Comparison of ENCODE assay signal across 2 cellular contexts in the genomic region with DNA sequence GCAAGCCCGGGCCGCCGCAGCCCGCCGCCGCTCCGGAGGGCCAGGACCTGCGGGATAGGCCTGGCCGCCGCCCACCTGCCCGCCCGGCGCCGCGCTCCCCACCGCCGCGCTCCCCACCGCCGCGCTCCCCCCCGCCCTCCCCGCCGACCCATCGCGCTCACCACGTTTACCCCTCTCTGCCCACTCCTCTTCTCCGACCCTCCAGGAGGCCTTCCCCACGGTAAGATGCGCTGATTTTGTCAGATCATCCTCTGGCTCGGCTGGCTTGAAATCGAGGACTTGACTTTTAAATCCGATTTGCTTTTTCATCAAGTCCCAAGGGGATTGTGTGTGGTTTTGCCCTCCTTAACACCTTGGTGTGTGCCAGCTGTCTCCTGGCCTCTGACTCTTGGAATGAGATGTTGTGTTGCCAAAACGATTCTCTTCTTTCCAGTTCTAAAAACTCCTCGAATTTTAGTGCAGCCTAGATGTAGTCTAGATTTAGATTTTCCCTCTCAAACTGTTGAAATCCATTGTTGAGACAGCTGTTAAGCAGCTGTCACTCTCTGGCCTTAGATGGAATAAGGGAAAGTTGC.
TF ChIP-seq lines count a peak whose summit lies in the region.

No MANE protein-coding gene starts in this region.

TF ChIP-seq in GM12878, 131 proteins besides CTCF, POLR2A, EP300 and RAD21:
- TF ChIP-seq NFIC (IDR thresholded peaks at IDR 0.05; ENCODE audit: low read depth, low read length), result no peak
- TF ChIP-seq MEF2B (IDR thresholded peaks at IDR 0.05; ENCODE audit: partially characterized antibody, poor library complexity, severe bottlenecking), result peak; percentile 48
- TF ChIP-seq RUNX3 (IDR thresholded peaks at IDR 0.05; ENCODE audit: low read length), result 0 out of 2 replicates have a peak, but pooled peaks have one; percentile 18
- TF ChIP-seq, protein P1, sequence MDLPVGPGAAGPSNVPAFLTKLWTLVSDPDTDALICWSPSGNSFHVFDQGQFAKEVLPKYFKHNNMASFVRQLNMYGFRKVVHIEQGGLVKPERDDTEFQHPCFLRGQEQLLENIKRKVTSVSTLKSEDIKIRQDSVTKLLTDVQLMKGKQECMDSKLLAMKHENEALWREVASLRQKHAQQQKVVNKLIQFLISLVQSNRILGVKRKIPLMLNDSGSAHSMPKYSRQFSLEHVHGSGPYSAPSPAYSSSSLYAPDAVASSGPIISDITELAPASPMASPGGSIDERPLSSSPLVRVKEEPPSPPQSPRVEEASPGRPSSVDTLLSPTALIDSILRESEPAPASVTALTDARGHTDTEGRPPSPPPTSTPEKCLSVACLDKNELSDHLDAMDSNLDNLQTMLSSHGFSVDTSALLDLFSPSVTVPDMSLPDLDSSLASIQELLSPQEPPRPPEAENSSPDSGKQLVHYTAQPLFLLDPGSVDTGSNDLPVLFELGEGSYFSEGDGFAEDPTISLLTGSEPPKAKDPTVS (IDR thresholded peaks at IDR 0.05; ENCODE audit: low read depth, low read length), result no peak

TF ChIP-seq in liver, 16 proteins besides CTCF, POLR2A, EP300 and RAD21:
- TF ChIP-seq GABPA (IDR thresholded peaks at IDR 0.05 in 1 of 2, conservative IDR thresholded peaks at IDR 0.05 in 1 of 2), result no peak
